15 cellular contexts compared by ENCODE assay signal in the genomic region with DNA sequence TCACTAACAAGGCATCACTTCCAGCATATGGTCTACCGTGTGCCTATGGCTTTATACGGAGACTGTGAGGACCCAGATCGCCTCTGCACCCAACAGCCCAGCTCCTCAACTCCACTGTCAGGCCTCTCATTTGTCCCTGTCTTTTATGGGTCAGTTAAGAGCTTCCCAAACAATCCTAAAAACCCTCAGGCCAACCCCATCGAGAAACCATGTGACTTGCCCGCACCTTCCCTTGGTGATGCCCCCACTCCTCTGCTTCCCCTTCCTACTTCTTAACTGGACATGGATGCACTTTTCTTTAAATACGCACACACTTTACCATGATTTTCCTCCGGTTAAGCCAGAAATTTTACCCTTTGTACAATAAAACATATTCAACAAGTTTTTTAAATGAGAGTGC. TPM values are rescaled to one million over a fixed set of nuclear protein-coding genes. Genes with fewer than 3 reads are reported as not detected.
DNase-seq lines count a peak whose midpoint lies in the region; ATAC-seq and TF ChIP-seq lines count a peak whose summit lies in the region.
"Had no signal": no experiment of that assay in that cellular context is flagged by ENCODE, and none has a peak within 500 bp of the region (broad histone marks: within the 10 kb centered on the region; RNA-seq: fewer than 3 reads in every experiment).

No MANE protein-coding gene starts in this region.

- peak overlapping the region; percentile 66 for H3K4me3 Mint-ChIP-seq in chondrocyte (ENCODE audit: unreplicated experiment)
- H3K4me3 Mint-ChIP-seq in activated T-helper 17 cell treated with anti-CD3 and anti-CD28 coated beads, Interleukin-2, amount 50 U/mL, for 72 hours: no peak overlapping the region
- H3K4me3 Mint-ChIP-seq: activated CD8-positive, alpha-beta T cell treated with anti-CD3 and anti-CD28 coated beads, Interleukin-2, amount 10 ng/mL, durations not matched to agents 7 days and 5 days; B cell had no signal

- H2AFZ ChIP-seq in IMR-90 (replicated peaks; ENCODE audit: low read length, poor library complexity) (peak overlapping the region; percentile 83), osteoblast (ENCODE audit: low read length) (peak overlapping the region; percentile 67)

- H4K8ac ChIP-seq in IMR-90 (ENCODE audit: low read depth in 2 of 2, low read length in 2 of 2): peak overlapping the region; percentile 97

- H2BK20ac ChIP-seq in IMR-90 (ENCODE audit: low read depth, low read length): peak overlapping the region; percentile 94

- no peaks in the 10 kb centered on the region for H3K79me2 ChIP-seq in osteoblast (ENCODE audit: insufficient read depth, low read length)

- peak overlapping the region; percentile 97 for H3K27ac Mint-ChIP-seq in chondrocyte (ENCODE audit: unreplicated experiment)
- H3K27ac Mint-ChIP-seq in activated T-helper 17 cell treated with anti-CD3 and anti-CD28 coated beads, Interleukin-2, amount 50 U/mL, for 72 hours: no peak overlapping the region
- H3K27ac Mint-ChIP-seq: activated CD8-positive, alpha-beta T cell treated with anti-CD3 and anti-CD28 coated beads, Interleukin-2, amount 10 ng/mL, durations not matched to agents 7 days and 5 days; B cell had no signal

- CTCF ChIA-PET in AG04450 (lab: Charles Lee) (no interaction called here), IMR-90 (lab: Yijun Ruan, JAX) (no interaction called here)

- H3K4me1 Mint-ChIP-seq in chondrocyte (ENCODE audit: low read depth): peaks cover 47% of the 10 kb centered on the region
- H3K4me1 Mint-ChIP-seq in activated T-helper 17 cell treated with anti-CD3 and anti-CD28 coated beads, Interleukin-2, amount 50 U/mL, for 72 hours: no peaks in the 10 kb centered on the region
- H3K4me1 Mint-ChIP-seq: B cell had no signal

- peak overlapping the region; percentile 56; the same call in 1 of the 2 replicates for H3K56ac ChIP-seq in IMR-90 (ENCODE audit: extremely low read depth, insufficient read depth, low read length)

- peak overlapping the region; percentile 87 for H4K5ac ChIP-seq in IMR-90 (ENCODE audit: low read depth, low read length)

- H3K9me3 ChIP-seq in AG04450 (ENCODE audit: control insufficient read depth, insufficient read depth, low read length) (peaks cover 4% of the 10 kb centered on the region; the same call in 1 of the 2 replicates), IMR-90 (ENCODE audit: control insufficient read depth, insufficient read depth, low read length) (no peaks in the 10 kb centered on the region), osteoblast (ENCODE audit: low read depth, low read length) (peaks cover 2% of the 10 kb centered on the region)
- H3K9me3 ChIP-seq: spleen had no signal

- H3K27ac ChIP-seq in AG04450 (ENCODE audit: low read depth, low read length) (peak overlapping the region; percentile 73), IMR-90 (ENCODE audit: insufficient read depth, low read length) (peak overlapping the region; percentile 88), osteoblast (ENCODE audit: low read depth, low read length) (peak overlapping the region; percentile 90)
- H3K27ac ChIP-seq: spleen had no signal

- ATAC-seq in IMR-90 (ENCODE audit: low read depth) (no peak), HG03097 (IDR thresholded peaks at IDR 0.05; ENCODE audit: low FRiP score, unreplicated experiment) (no peak)
- no peak for ATAC-seq in activated T-helper 17 cell treated with anti-CD3 and anti-CD28 coated beads, Interleukin-2, amount 50 U/mL, for 72 hours (replicated peaks)
- ATAC-seq: activated CD8-positive, alpha-beta T cell treated with anti-CD3 and anti-CD28 coated beads, Interleukin-2, amount 10 ng/mL, durations not matched to agents 7 days and 5 days had no signal

- H4K20me1 ChIP-seq in IMR-90 (ENCODE audit: insufficient read depth, low read length) (no peaks in the 10 kb centered on the region), osteoblast (ENCODE audit: insufficient read depth, low read length) (no peaks in the 10 kb centered on the region)

- TF ChIP-seq POLR2A in IMR-90 (IDR thresholded peaks at IDR 0.05; ENCODE audit: low read depth, low read length): no peak

- H3K23ac ChIP-seq in IMR-90 (ENCODE audit: low read depth, low read length): peak overlapping the region; percentile 87

- H3K9ac ChIP-seq in IMR-90 (ENCODE audit: low read depth, low read length): peak overlapping the region; percentile 22; the same call in 1 of the 2 replicates

- peak overlapping the region; percentile 93 for H2BK5ac ChIP-seq in IMR-90 (ENCODE audit: low read depth, low read length, poor library complexity, severe bottlenecking)

- H3K36me3 ChIP-seq in IMR-90 (ENCODE audit: control insufficient read depth, insufficient read depth, low read length): no peaks in the 10 kb centered on the region
- H3K36me3 ChIP-seq in osteoblast (ENCODE audit: insufficient read depth, low read length): no peaks in the 10 kb centered on the region
- H3K36me3 ChIP-seq: spleen, tibial nerve had no signal

- peak overlapping the region; percentile 99 for H2BK120ac ChIP-seq in IMR-90 (ENCODE audit: low read depth, low read length)

- H3K79me1 ChIP-seq in IMR-90 (ENCODE audit: low read depth in 1 of 2, low read length in 2 of 2): peaks cover 8 to 23% of the 10 kb centered on the region in 2 experiments; a peak in 3 of 4 replicates

- BruUV-seq in IMR-90 (replicated peaks; lab: Mats Ljungman, UMichigan): no TSS peak

- peak overlapping the region; percentile 95 for H3K14ac ChIP-seq in IMR-90 (replicated peaks; ENCODE audit: low read depth, low read length)

- intact Hi-C loops in IMR-90 (cut with micrococcal nuclease): no loop called here

- H3K27me3 ChIP-seq in AG04450 (ENCODE audit: control insufficient read depth, insufficient read depth, low read length): no peaks in the 10 kb centered on the region
- H3K27me3 ChIP-seq in IMR-90 (ENCODE audit: control insufficient read depth, insufficient read depth, low read length): no peaks in the 10 kb centered on the region
- no peaks in the 10 kb centered on the region for H3K27me3 ChIP-seq in osteoblast (ENCODE audit: insufficient read depth, low read length)
- H3K27me3 ChIP-seq: spleen, tibial nerve had no signal

- H2BK15ac ChIP-seq in IMR-90 (ENCODE audit: low read depth, low read length): peak overlapping the region; percentile 97; the same call in 2 of the 3 replicates

- DNase-seq in AG04450 (ENCODE audit: low read depth, low spot score) (no peak), IMR-90 (no peak), chondrocyte (ENCODE audit: low spot score) (no peak), osteoblast (ENCODE audit: insufficient read length, low spot score, missing footprints) (no peak), NCI-H2196 (lab: John Stamatoyannopoulos, UW; ENCODE audit: unreplicated experiment) (no peak), anterior cingulate cortex (lab: John Stamatoyannopoulos, UW) (no peak)
- DNase-seq: activated CD8-positive, alpha-beta T cell treated with anti-CD3 and anti-CD28 coated beads, Interleukin-2, amount 10 ng/mL, durations not matched to agents 7 days and 5 days; activated naive CD4-positive, alpha-beta T cell treated with Interleukin-2 at 50 U/mL for 16 hours; MM.1S; NCI-H2227 treated with DMSO at 0.1 percent for 48 hours; spleen had no signal

- peak overlapping the region; percentile 83 for H3K18ac ChIP-seq in IMR-90 (ENCODE audit: low read depth, low read length)

- peak overlapping the region; percentile 37; the same call in 1 of the 2 replicates for H3K4me2 ChIP-seq in IMR-90 (ENCODE audit: low read depth, low read length)
- H3K4me2 ChIP-seq in osteoblast (ENCODE audit: insufficient read depth, low read length): peak overlapping the region; percentile 81

- H3K4me3 ChIP-seq in AG04450 (ENCODE audit: low read depth, low read length) (no peak overlapping the region), IMR-90 (ENCODE audit: insufficient read depth, low read depth, low read length) (no peak overlapping the region), osteoblast (ENCODE audit: insufficient read depth, low read length) (peak overlapping the region; percentile 56)
- H3K4me3 ChIP-seq: spleen, tibial nerve had no signal

- H4K91ac ChIP-seq in IMR-90 (ENCODE audit: insufficient read depth, low read depth, low read length): peak overlapping the region; percentile 94

- peak overlapping the region; percentile 94 for H2AK9ac ChIP-seq in IMR-90 (replicated peaks; ENCODE audit: low read depth, low read length, poor library complexity)

- peaks cover 2% of the 10 kb centered on the region for H3K9me3 Mint-ChIP-seq in chondrocyte (ENCODE audit: low read depth)
- no peaks in the 10 kb centered on the region for H3K9me3 Mint-ChIP-seq in activated T-helper 17 cell treated with anti-CD3 and anti-CD28 coated beads, Interleukin-2, amount 50 U/mL, for 72 hours

- no peak for TF ChIP-seq RAD21 in IMR-90 (IDR thresholded peaks at IDR 0.05; ENCODE audit: low read length)

- POLR2A ChIA-PET in AG04450 (lab: Yijun Ruan, JAX): interaction anchor here (1.0 to 1.2 kb wide), 2 partner anchors 65 to 524 kb away, joined by 3 to 4 read pairs; a partner anchor contains a TSS
- POLR2A ChIA-PET in IMR-90 (lab: Charles Lee; ENCODE audit: unreplicated experiment): interaction anchor here (0.5 kb wide), 1 partner anchor 13 kb away, joined by 3 read pairs; no protein-coding TSS in a partner anchor

- in situ Hi-C loops in IMR-90 (cut with MboI; ENCODE audit: low sequenced_read_pairs): no loop called here

- H3K4me1 ChIP-seq in IMR-90 (ENCODE audit: control insufficient read depth, insufficient read depth, low read length): peaks cover 14% of the 10 kb centered on the region
- H3K4me1 ChIP-seq in osteoblast (ENCODE audit: insufficient read depth, low read length): peaks cover 45% of the 10 kb centered on the region
- H3K4me1 ChIP-seq: spleen, tibial nerve had no signal

- WGBS in IMR-90 (ENCODE audit: extremely low coverage in 2 of 2, insufficient read length in 1 of 2), 2 experiments: 93% methylated on average over 5 of the region's 7 CpGs; no CpG with 5 or more reads in 1 of the 2 experiments

- H2AK5ac ChIP-seq in IMR-90 (ENCODE audit: low read depth, low read length): peak overlapping the region; percentile 90

- TF ChIP-seq CTCF in AG04450 (IDR thresholded peaks at IDR 0.05; ENCODE audit: low read depth, low read length): no peak
- TF ChIP-seq CTCF in IMR-90 (conservative IDR thresholded peaks at IDR 0.05; ENCODE audit: low read depth, low read length): no peak
- TF ChIP-seq CTCF in chondrocyte (IDR thresholded peaks at IDR 0.05): no peak
- TF ChIP-seq CTCF in osteoblast (IDR thresholded peaks at IDR 0.05; ENCODE audit: extremely low read depth, low read depth, low read length): no peak

- dilution Hi-C loops in IMR-90 (cut with HindIII; ENCODE audit: low sequenced_read_pairs, unreplicated experiment): no loop called here

- peak overlapping the region; percentile 96 for H3K4ac ChIP-seq in IMR-90 (ENCODE audit: low read depth, low read length)

- H3K27me3 Mint-ChIP-seq in chondrocyte (ENCODE audit: low read depth): no peaks in the 10 kb centered on the region
- H3K27me3 Mint-ChIP-seq in activated T-helper 17 cell treated with anti-CD3 and anti-CD28 coated beads, Interleukin-2, amount 50 U/mL, for 72 hours: peaks cover 4% of the 10 kb centered on the region
- H3K27me3 Mint-ChIP-seq: B cell had no signal

- no peaks in the 10 kb centered on the region for H3K36me3 Mint-ChIP-seq in chondrocyte (ENCODE audit: low read depth)
- H3K36me3 Mint-ChIP-seq in activated T-helper 17 cell treated with anti-CD3 and anti-CD28 coated beads, Interleukin-2, amount 50 U/mL, for 72 hours (ENCODE audit: low read depth): no peaks in the 10 kb centered on the region

- H3K9me1 ChIP-seq in IMR-90 (ENCODE audit: insufficient read depth, low read length): peaks cover 10% of the 10 kb centered on the region

RNA-seq across cellular contexts. Expression of a gene that starts 46.8 kb away (rescaled TPM):
- polyA plus RNA-seq in AG04450 (2011; rRNA removed) (3.9 and 4.1 TPM in 2 replicates), IMR-90 (2012; rRNA removed) (5.8 and 6.0 TPM in 2 replicates)
- 3.6 and 4.6 TPM in 2 replicates for polyA minus RNA-seq in AG04450 (2011; rRNA and poly(A)+ RNA removed)
- total RNA-seq in IMR-90 (2012; rRNA removed) (2.2 TPM in 2 replicates), chondrocyte (8.7 to 12.4 TPM (median 11.9 TPM) in 3 replicates), osteoblast (7.7 and 10.5 TPM in 2 replicates)
- polyA plus RNA-seq in IMR-90 (2012; cell fraction: cytosol; rRNA removed): 4.7 and 5.4 TPM in 2 replicates
- 6.3 and 8.4 TPM in 2 replicates for polyA plus RNA-seq in IMR-90 (2012; cell fraction: nucleus; rRNA removed; ENCODE audit: low replicate concordance)
- total RNA-seq in activated T-helper 17 cell treated with anti-CD3 and anti-CD28 coated beads, Interleukin-2, amount 50 U/mL, for 72 hours: 1 to 10 TPM; 1.2 to 6.0 TPM
